Comparison of ENCODE assay signal across 14 cellular contexts in the genomic region with DNA sequence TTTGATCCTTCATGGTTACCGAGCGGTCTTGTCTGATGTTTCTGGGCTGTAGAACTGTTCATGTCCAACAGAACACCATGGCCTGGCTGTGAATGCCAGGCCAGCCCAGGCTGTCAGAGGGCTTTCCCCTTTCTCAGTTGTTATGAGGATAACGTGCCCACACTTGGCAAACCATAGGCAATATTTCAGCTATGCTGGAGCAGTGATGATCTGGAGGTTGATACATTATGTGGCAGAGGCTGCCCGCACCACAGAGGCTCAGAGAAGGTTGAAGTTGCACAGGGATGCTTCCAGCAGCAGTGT.
"Had no signal": no experiment of that assay in that cellular context is flagged by ENCODE, and none has a peak within 500 bp of the region (broad histone marks: within the 10 kb centered on the region; RNA-seq: fewer than 3 reads in every experiment).

No MANE protein-coding gene starts in this region.

- H3K27me3 ChIP-seq: foreskin keratinocyte had no signal

- H3K27ac Mint-ChIP-seq: activated CD8-positive, alpha-beta memory T cell treated with anti-CD3 and anti-CD28 coated beads, Interleukin-2, amount 10 ng/mL, durations not matched to agents 7 days and 5 days; nephron had no signal

- H3K27ac ChIP-seq: dorsolateral prefrontal cortex, epithelial cell of prostate, foreskin keratinocyte, hepatocyte, parathyroid adenoma, transverse colon had no signal

- ATAC-seq: activated CD4-positive, CD25-positive, alpha-beta regulatory T cell treated with anti-CD3 and anti-CD28 coated beads, Interleukin-2, amount 50 U/mL, for 24 hours; activated CD8-positive, alpha-beta memory T cell treated with anti-CD3 and anti-CD28 coated beads, Interleukin-2, amount 10 ng/mL, durations not matched to agents 7 days and 5 days; foreskin keratinocyte; stimulated activated naive CD8-positive, alpha-beta T cell treated with anti-CD3 and anti-CD28 coated beads, Interleukin-15, Interleukin-2, amounts not matched to agents 100 U/mL and 50 U/mL, for 24 hours had no signal

- H3K4me1 ChIP-seq: foreskin keratinocyte, parathyroid adenoma, transverse colon had no signal

- H3K9me3 ChIP-seq: transverse colon had no signal

- H3K9ac ChIP-seq: parathyroid adenoma had no signal

- DNase-seq: activated CD4-positive, alpha-beta T cell treated with anti-CD3 and anti-CD28 coated beads, Interleukin-2, amount 50 U/mL, for 4 hours; activated naive CD4-positive, alpha-beta T cell treated with anti-CD3 and anti-CD28 coated beads, Interleukin-2, amount 50 U/mL, for 16 hours; dorsolateral prefrontal cortex; foreskin keratinocyte; stimulated activated naive CD8-positive, alpha-beta T cell treated with anti-CD3 and anti-CD28 coated beads, Interleukin-15, Interleukin-2, amounts not matched to agents 100 U/mL and 50 U/mL, for 24 hours; T-helper 1 cell; T1000; transverse colon had no signal

- H3K36me3 ChIP-seq: transverse colon had no signal

- H3K36me3 Mint-ChIP-seq: activated CD8-positive, alpha-beta memory T cell treated with anti-CD3 and anti-CD28 coated beads, Interleukin-2, amount 10 ng/mL, durations not matched to agents 7 days and 5 days had no signal

- H3K4me3 ChIP-seq: dorsolateral prefrontal cortex, hepatocyte, transverse colon had no signal

- H3K4me3 Mint-ChIP-seq: activated CD8-positive, alpha-beta memory T cell treated with anti-CD3 and anti-CD28 coated beads, Interleukin-2, amount 10 ng/mL, durations not matched to agents 7 days and 5 days; nephron had no signal

- H3K9me3 Mint-ChIP-seq: nephron had no signal
